28 cellular contexts compared by ENCODE assay signal in genomic region chr18:26981373-26982082, GRCh38.
DNase-seq lines count a peak whose midpoint lies in the region; ATAC-seq and TF ChIP-seq lines count a peak whose summit lies in the region.
"Had no signal": no experiment of that assay in that cellular context is flagged by ENCODE, and none has a peak within 500 bp of the region (broad histone marks: within the 10 kb centered on the region; RNA-seq: fewer than 3 reads in every experiment).

No MANE protein-coding gene starts in this region.

- DNase-seq in Right ventricle myocardium superior (no peak), heart right ventricle (no peak), NCI-H526 treated with DMSO at 0.1 percent for 48 hours (lab: John Stamatoyannopoulos, UW) (peak; percentile 73), globus pallidus (ENCODE audit: low spot score) (peak; percentile 14), type B pancreatic cell (ENCODE audit: extremely low spot score, unreplicated experiment) (no peak), AG20443 (ENCODE audit: low spot score) (no peak), WTC11 (ENCODE audit: low spot score) (no peak)
- DNase-seq: activated CD4-positive, alpha-beta T cell treated with anti-CD3 and anti-CD28 coated beads, Interleukin-2, amount 10 ng/mL, durations not matched to agents 24 days and 14 days; activated naive CD4-positive, alpha-beta T cell treated with anti-CD3 and anti-CD28 coated beads, Interleukin-2, amount 50 U/mL, for 16 hours; anterior cingulate cortex; dorsolateral prefrontal cortex; HCEC 1CT; heart left ventricle; left colon; mesendoderm; naive thymus-derived CD4-positive, alpha-beta T cell; NCI-H2029 treated with DMSO at 0.1 percent for 48 hours; NCI-H510A treated with DMSO at 0.1 percent for 48 hours; OCI-M1; SHP77 treated with DMSO at 0.1 percent for 48 hours; sigmoid colon; uterus had no signal

- POLR2A ChIA-PET in WTC11 (lab: Charles Lee), result interaction anchor here (0.6 kb wide), 1 partner anchor 1931 kb away, joined by 3 read pairs; no protein-coding TSS in a partner anchor

- no peak overlapping the region for H3K4me3 ChIP-seq in heart right ventricle
- H3K4me3 ChIP-seq: dorsolateral prefrontal cortex, heart left ventricle, K562, sigmoid colon, uterus had no signal

- intact Hi-C loops in Right ventricle myocardium superior (cut with DNase I), result no loop called here
- intact Hi-C loops in heart right ventricle (cut with DNase I), result no loop called here

- ATAC-seq in Right ventricle myocardium superior (ENCODE audit: poor library complexity), result peak; percentile 36
- ATAC-seq in heart right ventricle, result no peak
- ATAC-seq in GM19035 (IDR thresholded peaks at IDR 0.05; ENCODE audit: unreplicated experiment), result no peak
- ATAC-seq in WTC11, result no peak
- ATAC-seq: heart left ventricle; K562; left colon; naive thymus-derived CD4-positive, alpha-beta T cell had no signal

- H3K9me3 Mint-ChIP-seq in type B pancreatic cell (peaks cover 9% of the 10 kb centered on the region), WTC11 (no peaks in the 10 kb centered on the region)
- H3K9me3 Mint-ChIP-seq: activated CD4-positive, alpha-beta T cell treated with anti-CD3 and anti-CD28 coated beads, Interleukin-2, amount 10 ng/mL, durations not matched to agents 24 days and 14 days; T-helper 1 cell treated with Interleukin-12 subunit alpha and Interleukin-12 subunit beta and Interleukin-4 antibody, amounts not matched to agents 30 μg/mL and 1 μg/mL, for 36 hours had no signal

- no peak overlapping the region for H3K27ac Mint-ChIP-seq in type B pancreatic cell
- no peak overlapping the region for H3K27ac Mint-ChIP-seq in WTC11
- H3K27ac Mint-ChIP-seq: activated CD4-positive, alpha-beta T cell treated with anti-CD3 and anti-CD28 coated beads, Interleukin-2, amount 10 ng/mL, durations not matched to agents 24 days and 14 days; naive thymus-derived CD4-positive, alpha-beta T cell; T-helper 1 cell treated with Interleukin-12 subunit alpha and Interleukin-12 subunit beta and Interleukin-4 antibody, amounts not matched to agents 30 μg/mL and 1 μg/mL, for 36 hours had no signal

- no peaks in the 10 kb centered on the region for H3K36me3 ChIP-seq in heart right ventricle
- H3K36me3 ChIP-seq: heart left ventricle, sigmoid colon, uterus had no signal

- H3K27me3 ChIP-seq in heart right ventricle, result no peaks in the 10 kb centered on the region
- H3K27me3 ChIP-seq: heart left ventricle, sigmoid colon, uterus had no signal

- WGBS in heart right ventricle, 2 donors, result 60% methylated on average over 6 of the region's 6 CpGs

- TF ChIP-seq CTCF in heart right ventricle (IDR thresholded peaks at IDR 0.05) (no peak), type B pancreatic cell (conservative IDR thresholded peaks at IDR 0.05) (no peak), WTC11 (IDR thresholded peaks at IDR 0.05) (no peak)

- H3K4me1 Mint-ChIP-seq in type B pancreatic cell (ENCODE audit: unreplicated experiment) (peaks cover 14% of the 10 kb centered on the region), WTC11 (peaks cover 24% of the 10 kb centered on the region)
- H3K4me1 Mint-ChIP-seq: activated CD4-positive, alpha-beta T cell treated with anti-CD3 and anti-CD28 coated beads, Interleukin-2, amount 10 ng/mL, durations not matched to agents 24 days and 14 days; central memory CD8-positive, alpha-beta T cell; naive thymus-derived CD4-positive, alpha-beta T cell had no signal

- H3K36me3 Mint-ChIP-seq in type B pancreatic cell, result no peaks in the 10 kb centered on the region
- no peaks in the 10 kb centered on the region for H3K36me3 Mint-ChIP-seq in WTC11
- H3K36me3 Mint-ChIP-seq: naive thymus-derived CD4-positive, alpha-beta T cell had no signal

- no peak overlapping the region for H3K27ac ChIP-seq in heart right ventricle
- H3K27ac ChIP-seq: C4-2B, dorsolateral prefrontal cortex, heart left ventricle, parathyroid adenoma, sigmoid colon, uterus had no signal

- H3K4me1 ChIP-seq in heart right ventricle, result no peaks in the 10 kb centered on the region
- H3K4me1 ChIP-seq: heart left ventricle, parathyroid adenoma, sigmoid colon, uterus had no signal

- H3K4me3 Mint-ChIP-seq in type B pancreatic cell (peak overlapping the region; percentile 4), WTC11 (no peak overlapping the region)
- H3K4me3 Mint-ChIP-seq: activated CD4-positive, alpha-beta T cell treated with anti-CD3 and anti-CD28 coated beads, Interleukin-2, amount 10 ng/mL, durations not matched to agents 24 days and 14 days; central memory CD8-positive, alpha-beta T cell; naive thymus-derived CD4-positive, alpha-beta T cell; T-helper 1 cell treated with Interleukin-12 subunit alpha and Interleukin-12 subunit beta and Interleukin-4 antibody, amounts not matched to agents 30 μg/mL and 1 μg/mL, for 36 hours had no signal

- peaks cover 0 to 4% (median 0%) of the 10 kb centered on the region in 11 donors for H3K9me3 ChIP-seq in heart right ventricle
- H3K9me3 ChIP-seq: heart left ventricle, sigmoid colon, uterus had no signal

- H3K27me3 Mint-ChIP-seq in type B pancreatic cell, result no peaks in the 10 kb centered on the region
- H3K27me3 Mint-ChIP-seq in WTC11 (ENCODE audit: low read depth), result no peaks in the 10 kb centered on the region
- H3K27me3 Mint-ChIP-seq: activated CD4-positive, alpha-beta T cell treated with anti-CD3 and anti-CD28 coated beads, Interleukin-2, amount 10 ng/mL, durations not matched to agents 24 days and 14 days; central memory CD8-positive, alpha-beta T cell had no signal

- CTCF ChIA-PET in WTC11 (lab: Charles Lee), result no interaction called here

TF ChIP-seq in WTC11, 78 proteins besides CTCF, POLR2A, EP300 and RAD21 (continues in another document):
- TF ChIP-seq CREB1 (CRISPR knock-in tag; IDR thresholded peaks at IDR 0.05) (no peak), MAX (CRISPR knock-in tag; IDR thresholded peaks at IDR 0.05) (no peak), RELA (CRISPR knock-in tag; IDR thresholded peaks at IDR 0.05; ENCODE audit: borderline replicate concordance) (no peak), GABPB1 (CRISPR knock-in tag; IDR thresholded peaks at IDR 0.05) (no peak), FOXP4 (CRISPR knock-in tag; IDR thresholded peaks at IDR 0.05) (no peak), SMAD4 (CRISPR knock-in tag; IDR thresholded peaks at IDR 0.05) (no peak), AFF4 (CRISPR knock-in tag; IDR thresholded peaks at IDR 0.05; ENCODE audit: borderline replicate concordance) (no peak), TCF7 (CRISPR knock-in tag; IDR thresholded peaks at IDR 0.05; ENCODE audit: low read depth) (no peak), ERG (CRISPR knock-in tag; IDR thresholded peaks at IDR 0.05) (no peak)

Comparison
In these comparisons a context has a peak if more than half of its experiments do, and no peak if none do; other contexts are left out.
1. DNase-seq: peak in NCI-H526 treated with DMSO at 0.1 percent for 48 hours (single experiment) and globus pallidus (single experiment); none in Right ventricle myocardium superior (single experiment), heart right ventricle (0 of 2), type B pancreatic cell (single experiment), AG20443 (single experiment) and WTC11 (single experiment).